In genomic region chr5:1761453-1761755, GRCh38 we compare ENCODE assay signal across 18 cellular contexts. TPM values are rescaled to one million over a fixed set of nuclear protein-coding genes. Genes with fewer than 3 reads are reported as not detected.
A peak's percentile ranks its signal among the peaks of the same experiment; 100 is the strongest.
DNase-seq lines count a peak whose midpoint lies in the region; ATAC-seq, FAIRE-seq and TF ChIP-seq lines count a peak whose summit lies in the region.
"Had no signal": no experiment of that assay in that cellular context is flagged by ENCODE, and none has a peak within 500 bp of the region (broad histone marks: within the 10 kb centered on the region; RNA-seq: fewer than 3 reads in every experiment).

No MANE protein-coding gene starts in this region.

- no peak for ATAC-seq in activated CD4-positive, alpha-beta T cell treated with anti-CD3 and anti-CD28 coated beads for 36 hours
- ATAC-seq in right lobe of liver (no peak), HepG2 (no peak), upper lobe of right lung (no peak), HG02763 (IDR thresholded peaks at IDR 0.05; ENCODE audit: unreplicated experiment) (no peak), GM19452 (IDR thresholded peaks at IDR 0.05; ENCODE audit: unreplicated experiment) (no peak)

- H4K20me1 ChIP-seq in HepG2 (ENCODE audit: insufficient read depth, low read length) (0 out of 2 replicates have a peak, but pooled peaks cover 2% of the 10 kb centered on the region), osteoblast (ENCODE audit: insufficient read depth, low read length) (no peaks in the 10 kb centered on the region)

- no TSS peak for BruUV-seq in HepG2 (replicated peaks; lab: Mats Ljungman, UMichigan)

- TF ChIP-seq CTCF in right lobe of liver (IDR thresholded peaks at IDR 0.05) (no peak), HepG2 (CRISPR knock-in tag; IDR thresholded peaks at IDR 0.05) (no peak), osteoblast (IDR thresholded peaks at IDR 0.05; ENCODE audit: extremely low read depth, low read depth, low read length) (no peak), upper lobe of right lung (IDR thresholded peaks at IDR 0.05) (no peak)

- no peaks in the 10 kb centered on the region for H3K79me2 ChIP-seq in HepG2 (ENCODE audit: insufficient read depth, low read length)
- no peaks in the 10 kb centered on the region for H3K79me2 ChIP-seq in osteoblast (ENCODE audit: insufficient read depth, low read length)

- no peaks in the 10 kb centered on the region for H3K9me3 Mint-ChIP-seq in activated CD4-positive, alpha-beta T cell treated with anti-CD3 and anti-CD28 coated beads for 36 hours (ENCODE audit: low read depth)
- peaks cover 6% of the 10 kb centered on the region for H3K9me3 Mint-ChIP-seq in activated CD4-positive, alpha-beta T cell treated with anti-CD3 and anti-CD28 coated beads, Interleukin-2, amount 10 ng/mL, durations not matched to agents 24 days and 14 days

- H3K9ac ChIP-seq in HepG2 (ENCODE audit: insufficient read depth, low read depth, low read length), result no peak overlapping the region
- H3K9ac ChIP-seq: KMS-11 had no signal

- in situ Hi-C loops in HepG2 (cut with HindIII; ENCODE audit: extremely low pct_ligation_motif_present, low pct_unique_long_range_greater_than_20kb), result loop anchor here (10.0 kb wide), 1 partner anchor 253 kb away; no protein-coding TSS in a partner anchor

- no peak for FAIRE-seq in HepG2 (lab: Jason Lieb, UNC)
- FAIRE-seq: GM12892, H1 had no signal

- peak; percentile 2 for DNase-seq in activated CD4-positive, alpha-beta T cell treated with anti-CD3 and anti-CD28 coated beads for 36 hours
- no peak for DNase-seq in activated CD4-positive, alpha-beta T cell treated with anti-CD3 and anti-CD28 coated beads, Interleukin-2, amount 10 ng/mL, durations not matched to agents 24 days and 14 days
- DNase-seq in right lobe of liver (peak in 2 of 3 donors; percentile 9 to 41), HepG2 (ENCODE audit: low spot score) (no peak), osteoblast (ENCODE audit: insufficient read length, low spot score, missing footprints) (peak; percentile 73), upper lobe of right lung (peak; percentile 49)
- DNase-seq: DMS 273 treated with DMSO at 0.1 percent for 48 hours, NCI-H1436, NCI-H2029, NCI-H510A, NCI-H774 had no signal

- H3K27me3 ChIP-seq in right lobe of liver (no peaks in the 10 kb centered on the region), HepG2 (ENCODE audit: control insufficient read depth in 1 of 2, insufficient read depth in 2 of 2, low read length in 2 of 2) (peaks cover 13 to 68% of the 10 kb centered on the region in 2 experiments), osteoblast (ENCODE audit: insufficient read depth, low read length) (peaks cover 41% of the 10 kb centered on the region), upper lobe of right lung (peaks cover 9% of the 10 kb centered on the region)

- H3K4me1 ChIP-seq in right lobe of liver (no peaks in the 10 kb centered on the region), HepG2 (ENCODE audit: insufficient read depth, low read length) (no peaks in the 10 kb centered on the region), osteoblast (ENCODE audit: insufficient read depth, low read length) (no peaks in the 10 kb centered on the region), upper lobe of right lung (no peaks in the 10 kb centered on the region)

- H3K4me3 ChIP-seq in right lobe of liver, result no peak overlapping the region
- no peak overlapping the region for H3K4me3 ChIP-seq in HepG2 (replicated peaks in 1 of 3; ENCODE audit: insufficient read depth in 1 of 3, low read depth in 2 of 3, low read length in 3 of 3)
- no peak overlapping the region for H3K4me3 ChIP-seq in osteoblast (ENCODE audit: insufficient read depth, low read length)
- no peak overlapping the region for H3K4me3 ChIP-seq in upper lobe of right lung

- POLR2A ChIA-PET in activated CD4-positive, alpha-beta T cell treated with anti-CD3 and anti-CD28 coated beads for 36 hours (lab: Charles Lee), result no interaction called here
- POLR2A ChIA-PET in HepG2 (lab: Yijun Ruan, JAX), result no interaction called here

- TF ChIP-seq POLR2A in right lobe of liver (IDR thresholded peaks at IDR 0.05) (no peak), HepG2 (IDR thresholded peaks at IDR 0.05; ENCODE audit: insufficient read depth in 1 of 2, low read depth in 2 of 2, low read length in 2 of 2) (no peak)

- peaks cover 6% of the 10 kb centered on the region for H3K27me3 Mint-ChIP-seq in activated CD4-positive, alpha-beta T cell treated with anti-CD3 and anti-CD28 coated beads for 36 hours
- H3K27me3 Mint-ChIP-seq in activated CD4-positive, alpha-beta T cell treated with anti-CD3 and anti-CD28 coated beads, Interleukin-2, amount 10 ng/mL, durations not matched to agents 24 days and 14 days, result peaks cover 7% of the 10 kb centered on the region

- H2AFZ ChIP-seq in HepG2 (ENCODE audit: low read length) (no peak overlapping the region), osteoblast (ENCODE audit: low read length) (no peak overlapping the region)

- no peaks in the 10 kb centered on the region for H3K4me1 Mint-ChIP-seq in activated CD4-positive, alpha-beta T cell treated with anti-CD3 and anti-CD28 coated beads for 36 hours
- H3K4me1 Mint-ChIP-seq in activated CD4-positive, alpha-beta T cell treated with anti-CD3 and anti-CD28 coated beads, Interleukin-2, amount 10 ng/mL, durations not matched to agents 24 days and 14 days, result no peaks in the 10 kb centered on the region

- H3K4me2 ChIP-seq in HepG2 (ENCODE audit: low read depth, low read length) (no peak overlapping the region), osteoblast (ENCODE audit: insufficient read depth, low read length) (no peak overlapping the region)
- H3K4me2 ChIP-seq: KMS-11 had no signal

- H3K27ac Mint-ChIP-seq in activated CD4-positive, alpha-beta T cell treated with anti-CD3 and anti-CD28 coated beads for 36 hours, result no peak overlapping the region
- H3K27ac Mint-ChIP-seq in activated CD4-positive, alpha-beta T cell treated with anti-CD3 and anti-CD28 coated beads, Interleukin-2, amount 10 ng/mL, durations not matched to agents 24 days and 14 days, result no peak overlapping the region

- H3K27ac ChIP-seq in right lobe of liver, result no peak overlapping the region
- no peak overlapping the region for H3K27ac ChIP-seq in HepG2 (ENCODE audit: extremely low read length, insufficient read depth, low read length)
- no peak overlapping the region for H3K27ac ChIP-seq in osteoblast (ENCODE audit: low read depth, low read length)
- H3K27ac ChIP-seq in upper lobe of right lung, result no peak overlapping the region
- H3K27ac ChIP-seq: 22Rv1, KMS-11, RWPE1 had no signal

- TF ChIP-seq EP300 in HepG2 (IDR thresholded peaks at IDR 0.05; ENCODE audit: low read depth in 2 of 2, low read length in 2 of 2) (no peak), HepG2 (CRISPR knock-in tag; IDR thresholded peaks at IDR 0.05; ENCODE audit: borderline replicate concordance) (no peak)

- intact Hi-C loops in activated CD4-positive, alpha-beta T cell treated with anti-CD3 and anti-CD28 coated beads for 36 hours (cut with DNase I, micrococcal nuclease), result loop anchor here in 1 of 2 experiments (5.0 kb wide), 1 partner anchor 256 kb away; no protein-coding TSS in a partner anchor
- intact Hi-C loops in activated CD4-positive, alpha-beta T cell treated with anti-CD3 and anti-CD28 coated beads, Interleukin-2, amount 10 ng/mL, durations not matched to agents 24 days and 14 days (cut with micrococcal nuclease), result loop anchor here (5.0 to 10.0 kb wide), 2 partner anchors 41 to 103 kb away; partner anchors contain the start of gene NDUFS6
- intact Hi-C loops in right lobe of liver (cut with DNase I) (loop anchor here in 1 of 2 donors (10.0 kb wide), 1 partner anchor 253 kb away; no protein-coding TSS in a partner anchor), HepG2 (cut with micrococcal nuclease; ENCODE audit: unreplicated experiment) (loop anchor here (5.0 kb wide), 1 partner anchor 391 kb away; no protein-coding TSS in a partner anchor), upper lobe of right lung (cut with DNase I) (no loop called here)

- WGBS in right lobe of liver (ENCODE audit: insufficient coverage, low coverage, low lambda C conversion rate, missing lambda C conversion rate), result 60% methylated on average over 7 of the region's 11 CpGs
- 5% methylated on average over 11 of the region's 11 CpGs for WGBS in HepG2 (ENCODE audit: low lambda C conversion rate)

- CTCF ChIA-PET in activated CD4-positive, alpha-beta T cell treated with anti-CD3 and anti-CD28 coated beads for 36 hours (lab: Charles Lee), result no interaction called here
- CTCF ChIA-PET in HepG2 (lab: Yijun Ruan, JAX; ENCODE audit: low intra/inter-chr PET ratio, low total read pairs), result no interaction called here

- no peak overlapping the region for H3K4me3 Mint-ChIP-seq in activated CD4-positive, alpha-beta T cell treated with anti-CD3 and anti-CD28 coated beads for 36 hours
- H3K4me3 Mint-ChIP-seq in activated CD4-positive, alpha-beta T cell treated with anti-CD3 and anti-CD28 coated beads, Interleukin-2, amount 10 ng/mL, durations not matched to agents 24 days and 14 days, result no peak overlapping the region

- no peak for TF ChIP-seq RAD21 in HepG2 (CRISPR knock-in tag; IDR thresholded peaks at IDR 0.05)

- no peaks in the 10 kb centered on the region for H3K9me3 ChIP-seq in right lobe of liver
- no peaks in the 10 kb centered on the region for H3K9me3 ChIP-seq in HepG2 (ENCODE audit: low read length)
- H3K9me3 ChIP-seq in osteoblast (ENCODE audit: low read depth, low read length), result peaks cover 2% of the 10 kb centered on the region
- H3K9me3 ChIP-seq in upper lobe of right lung, result no peaks in the 10 kb centered on the region

- H3K36me3 Mint-ChIP-seq in activated CD4-positive, alpha-beta T cell treated with anti-CD3 and anti-CD28 coated beads for 36 hours (ENCODE audit: low read depth), result no peaks in the 10 kb centered on the region
- no peaks in the 10 kb centered on the region for H3K36me3 Mint-ChIP-seq in activated CD4-positive, alpha-beta T cell treated with anti-CD3 and anti-CD28 coated beads, Interleukin-2, amount 10 ng/mL, durations not matched to agents 24 days and 14 days (ENCODE audit: low read depth)

- H3K36me3 ChIP-seq in right lobe of liver (no peaks in the 10 kb centered on the region), HepG2 (replicated peaks in 1 of 2; ENCODE audit: control insufficient read depth in 1 of 2, insufficient read depth in 2 of 2, low read length in 2 of 2) (no peaks in the 10 kb centered on the region), osteoblast (ENCODE audit: insufficient read depth, low read length) (no peaks in the 10 kb centered on the region), upper lobe of right lung (no peaks in the 10 kb centered on the region)

RNA-seq across cellular contexts. Expression of gene MRPL36, which starts 38.2 kb away (rescaled TPM):
- total RNA-seq in activated CD4-positive, alpha-beta T cell treated with anti-CD3 and anti-CD28 coated beads for 36 hours, result 10 to 100 TPM; 51.4 to 64.9 TPM
- total RNA-seq in activated CD4-positive, alpha-beta T cell treated with anti-CD3 and anti-CD28 coated beads, Interleukin-2, amount 10 ng/mL, durations not matched to agents 24 days and 14 days, result 107 and 108 TPM in 2 replicates
- total RNA-seq in right lobe of liver (10 to 100 TPM; 30.7 to 40.0 (median 35.5) TPM), HepG2 (2016; rRNA removed; fragmentation: Illumina TruSeq; extraction: Trizol) (113 and 135 TPM in 2 replicates), osteoblast (35.1 and 35.7 TPM in 2 replicates), upper lobe of right lung (29.4 TPM)
- total RNA-seq in HepG2 (2016; cell fraction: cytosol; rRNA removed; fragmentation: Illumina TruSeq; extraction: Trizol; ENCODE audit: low read depth), result 108 and 113 TPM in 2 replicates
- 108 and 154 TPM in 2 replicates for total RNA-seq in HepG2 (2016; cell fraction: insoluble cytoplasmic fraction; rRNA removed; fragmentation: Illumina TruSeq; extraction: Trizol)
- 76.0 and 81.1 TPM in 2 replicates for total RNA-seq in HepG2 (2016; cell fraction: membrane; rRNA removed; fragmentation: Illumina TruSeq; extraction: Trizol)
- 37.1 and 47.0 TPM in 2 replicates for total RNA-seq in HepG2 (2016; cell fraction: nucleus; rRNA removed; fragmentation: Illumina TruSeq; extraction: Trizol)
- 70.5 and 71.3 TPM in 2 replicates for polyA plus RNA-seq in HepG2 (2011; rRNA removed)
- 65.9 and 74.3 TPM in 2 replicates for polyA plus RNA-seq in HepG2 (2011; cell fraction: cytosol; rRNA removed)
- 25.2 and 29.0 TPM in 2 replicates for polyA plus RNA-seq in HepG2 (2011; cell fraction: nucleus; rRNA removed)
- polyA plus RNA-seq in HepG2 (2012), result 59.1 and 65.6 TPM in 2 replicates
- polyA plus RNA-seq in HepG2 (2016; cell fraction: cytosol; fragmentation: Illumina TruSeq; extraction: Trizol; ENCODE audit: low read depth), result 88.2 and 98.8 TPM in 2 replicates
- 150 and 160 TPM in 2 replicates for polyA plus RNA-seq in HepG2 (2016; cell fraction: insoluble cytoplasmic fraction; fragmentation: Illumina TruSeq; extraction: Trizol; ENCODE audit: low read depth)
- 60.1 and 66.8 TPM in 2 replicates for polyA plus RNA-seq in HepG2 (2016; cell fraction: membrane; fragmentation: Illumina TruSeq; extraction: Trizol; ENCODE audit: low read depth)
- 65.9 and 77.9 TPM in 2 replicates for polyA plus RNA-seq in HepG2 (2016; cell fraction: nucleus; fragmentation: Illumina TruSeq; extraction: Trizol; ENCODE audit: insufficient read depth, low read depth)
- polyA minus RNA-seq in HepG2 (2011; rRNA and poly(A)+ RNA removed; ENCODE audit: low replicate concordance), result 30.3 and 163 TPM in 2 replicates
- polyA minus RNA-seq in HepG2 (2011; cell fraction: cytosol; rRNA and poly(A)+ RNA removed), result 21.5 and 22.2 TPM in 2 replicates
- polyA minus RNA-seq in HepG2 (2011; cell fraction: nucleus; rRNA and poly(A)+ RNA removed), result 21.4 and 25.5 TPM in 2 replicates

RNA-seq across cellular contexts. Expression of gene NDUFS6, which starts 39.8 kb away (rescaled TPM):
- 10 to 100 TPM; 18.8 to 37.1 TPM for total RNA-seq in activated CD4-positive, alpha-beta T cell treated with anti-CD3 and anti-CD28 coated beads for 36 hours
- 37.8 and 40.3 TPM in 2 replicates for total RNA-seq in activated CD4-positive, alpha-beta T cell treated with anti-CD3 and anti-CD28 coated beads, Interleukin-2, amount 10 ng/mL, durations not matched to agents 24 days and 14 days
- 10 to 100 TPM; 16.5 to 57.5 (median 23.7) TPM for total RNA-seq in right lobe of liver
- 50.4 and 63.7 TPM in 2 replicates for total RNA-seq in HepG2 (2016; rRNA removed; fragmentation: Illumina TruSeq; extraction: Trizol)
- total RNA-seq in HepG2 (2016; cell fraction: cytosol; rRNA removed; fragmentation: Illumina TruSeq; extraction: Trizol; ENCODE audit: low read depth), result 15.2 and 15.4 TPM in 2 replicates
- total RNA-seq in HepG2 (2016; cell fraction: insoluble cytoplasmic fraction; rRNA removed; fragmentation: Illumina TruSeq; extraction: Trizol), result 53.0 and 63.5 TPM in 2 replicates
- total RNA-seq in HepG2 (2016; cell fraction: membrane; rRNA removed; fragmentation: Illumina TruSeq; extraction: Trizol), result 25.8 and 27.4 TPM in 2 replicates
- 17.5 and 20.2 TPM in 2 replicates for total RNA-seq in HepG2 (2016; cell fraction: nucleus; rRNA removed; fragmentation: Illumina TruSeq; extraction: Trizol)
- polyA plus RNA-seq in HepG2 (2011; rRNA removed), result 22.2 and 23.7 TPM in 2 replicates
- polyA plus RNA-seq in HepG2 (2011; cell fraction: cytosol; rRNA removed), result 72.6 and 97.8 TPM in 2 replicates
- 21.7 and 33.4 TPM in 2 replicates for polyA plus RNA-seq in HepG2 (2011; cell fraction: nucleus; rRNA removed)
- 46.4 and 50.3 TPM in 2 replicates for polyA plus RNA-seq in HepG2 (2012)
- 27.6 and 35.6 TPM in 2 replicates for polyA plus RNA-seq in HepG2 (2016; cell fraction: cytosol; fragmentation: Illumina TruSeq; extraction: Trizol; ENCODE audit: low read depth)
- 110 and 131 TPM in 2 replicates for polyA plus RNA-seq in HepG2 (2016; cell fraction: insoluble cytoplasmic fraction; fragmentation: Illumina TruSeq; extraction: Trizol; ENCODE audit: low read depth)
- 36.7 and 40.8 TPM in 2 replicates for polyA plus RNA-seq in HepG2 (2016; cell fraction: membrane; fragmentation: Illumina TruSeq; extraction: Trizol; ENCODE audit: low read depth)
- 54.4 and 56.6 TPM in 2 replicates for polyA plus RNA-seq in HepG2 (2016; cell fraction: nucleus; fragmentation: Illumina TruSeq; extraction: Trizol; ENCODE audit: insufficient read depth, low read depth)
- 9.7 and 41.7 TPM in 2 replicates for polyA minus RNA-seq in HepG2 (2011; rRNA and poly(A)+ RNA removed; ENCODE audit: low replicate concordance)
- 11.4 and 22.6 TPM in 2 replicates for polyA minus RNA-seq in HepG2 (2011; cell fraction: cytosol; rRNA and poly(A)+ RNA removed)
- polyA minus RNA-seq in HepG2 (2011; cell fraction: nucleus; rRNA and poly(A)+ RNA removed), result 8.5 and 11.5 TPM in 2 replicates
- 19.2 and 23.9 TPM in 2 replicates for total RNA-seq in osteoblast
- total RNA-seq in upper lobe of right lung, result 23.5 TPM

Comparison
In these comparisons a context has a peak if more than half of its experiments do, and no peak if none do; other contexts are left out.
1. DNase-seq: peak in activated CD4-positive, alpha-beta T cell treated with anti-CD3 and anti-CD28 coated beads for 36 hours (single experiment), right lobe of liver (2 of 3), osteoblast (single experiment) and upper lobe of right lung (single experiment); none in activated CD4-positive, alpha-beta T cell treated with anti-CD3 and anti-CD28 coated beads, Interleukin-2, amount 10 ng/mL, durations not matched to agents 24 days and 14 days (single experiment) and HepG2 (single experiment).